In the genomic region with DNA sequence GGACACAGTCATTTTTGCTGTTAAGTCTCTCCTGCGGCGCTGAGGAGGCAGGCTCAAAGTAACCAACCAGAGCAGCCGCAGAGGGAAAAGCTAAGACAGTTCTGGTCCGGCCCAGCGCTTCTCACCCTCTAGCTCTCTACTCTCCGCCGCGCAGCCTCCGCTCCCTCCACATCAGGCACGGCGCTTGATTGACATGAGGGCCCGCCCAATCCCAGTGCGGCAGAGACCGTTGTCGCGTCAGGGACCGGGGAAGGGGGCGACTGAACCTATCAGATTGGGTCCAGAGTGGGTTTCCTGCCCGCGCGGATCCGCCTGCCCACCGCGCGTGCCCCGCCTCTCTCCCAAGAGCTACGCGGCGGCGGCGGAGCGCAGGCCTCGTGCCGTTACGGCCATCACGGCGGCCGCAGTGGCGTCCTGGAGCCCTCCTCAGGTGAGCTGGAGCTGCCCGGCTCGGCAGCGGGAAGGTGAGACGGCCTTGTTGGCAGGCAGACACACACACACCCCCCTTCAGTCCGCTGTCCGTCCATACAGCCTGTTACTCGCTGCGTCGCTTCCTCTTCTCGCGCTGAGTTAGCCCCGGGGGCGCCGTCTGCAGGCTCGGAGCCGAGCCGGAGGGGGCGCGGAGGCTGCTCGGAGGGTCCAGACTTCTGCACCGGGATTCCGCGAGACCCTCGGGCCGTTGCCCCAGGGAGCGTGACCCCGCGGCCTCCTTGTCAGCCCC, we compare ENCODE assay signal across 8 cellular contexts. TPM values are rescaled to one million over a fixed set of nuclear protein-coding genes. Genes with fewer than 3 reads are reported as not detected.
DNase-seq lines count a peak whose midpoint lies in the region; ATAC-seq and TF ChIP-seq lines count a peak whose summit lies in the region.

A gene (plus strand): TSS at position 319 of the 721 bp plus-strand sequence. CDS start 65,794 bp downstream, outside the sequence.

- ATAC-seq in HG02588 (IDR thresholded peaks at IDR 0.05; ENCODE audit: unreplicated experiment) (peak; percentile 97), SK-N-SH treated with all-trans-retinoic acid at 6 μM for 48 hours (peak; percentile 98)

- TF ChIP-seq CTCF in GM10266 (IDR thresholded peaks at IDR 0.05; ENCODE audit: control insufficient read depth, insufficient read depth, low read depth, missing control alignments): peak; percentile 6

- H3K9me3 Mint-ChIP-seq in activated naive CD4-positive, alpha-beta T cell treated with anti-CD3 and anti-CD28 coated beads, Interleukin-2, amount 50 U/mL, for 24 hours: no peaks in the 10 kb centered on the region

- H3K36me3 Mint-ChIP-seq in activated naive CD4-positive, alpha-beta T cell treated with anti-CD3 and anti-CD28 coated beads, Interleukin-2, amount 50 U/mL, for 24 hours: peaks cover 7% of the 10 kb centered on the region

- no peaks in the 10 kb centered on the region for H3K27me3 Mint-ChIP-seq in activated naive CD4-positive, alpha-beta T cell treated with anti-CD3 and anti-CD28 coated beads, Interleukin-2, amount 50 U/mL, for 24 hours

- peak within 1 kb of the TSS; percentile 97 for H3K4me3 Mint-ChIP-seq in activated naive CD4-positive, alpha-beta T cell treated with anti-CD3 and anti-CD28 coated beads, Interleukin-2, amount 50 U/mL, for 24 hours

- peak within 1 kb of the TSS; percentile 68 for H3K27ac ChIP-seq in temporal lobe (ENCODE audit: low read depth, low read length)

- peak within 1 kb of the TSS; percentile 90 for H3K27ac Mint-ChIP-seq in activated naive CD4-positive, alpha-beta T cell treated with anti-CD3 and anti-CD28 coated beads, Interleukin-2, amount 50 U/mL, for 24 hours

- peaks cover 55% of the 10 kb centered on the region for H3K4me1 Mint-ChIP-seq in activated naive CD4-positive, alpha-beta T cell treated with anti-CD3 and anti-CD28 coated beads, Interleukin-2, amount 50 U/mL, for 24 hours

- DNase-seq in GM10266 (ENCODE audit: extremely low spot score) (peak; percentile 94), NCI-H1092 (lab: John Stamatoyannopoulos, UW) (peak; percentile 96), globus pallidus (ENCODE audit: low spot score) (peak; percentile 98), occipital lobe (lab: John Stamatoyannopoulos, UW) (peak; percentile 99)

TF ChIP-seq in SK-N-SH treated with all-trans-retinoic acid at 6 μM for 48 hours, 23 proteins besides CTCF, POLR2A, EP300 and RAD21:
- no peak for TF ChIP-seq PPARA (CRISPR knock-in tag; IDR thresholded peaks at IDR 0.05; ENCODE audit: borderline replicate concordance)

RNA-seq across cellular contexts. Expression of the gene that starts here (rescaled TPM):
- total RNA-seq in occipital lobe (40.7 TPM), temporal lobe (21.1 TPM)

Comparison
In these comparisons a context has a peak if more than half of its experiments do, and no peak if none do; other contexts are left out.
1. Peak in every context shown above with its lines: DNase-seq, ATAC-seq and H3K27ac ChIP-seq.